1 cellular context compared by ENCODE assay signal in genomic region chr1:24727490-24728214, GRCh38.
TF ChIP-seq lines count a peak whose summit lies in the region.

No MANE protein-coding gene starts in this region.

TF ChIP-seq in GM12878, 131 proteins besides CTCF, POLR2A, EP300 and RAD21 (continued from another document):
- TF ChIP-seq BHLHE40 (IDR thresholded peaks at IDR 0.05; ENCODE audit: borderline replicate concordance in 1 of 2, low read depth in 2 of 2, low read length in 1 of 2): no peak
- 0 out of 2 replicates have a peak, but pooled peaks have one; percentile 31 for TF ChIP-seq NBN (IDR thresholded peaks at IDR 0.05)
- TF ChIP-seq SMARCA5 (IDR thresholded peaks at IDR 0.05): no peak
- TF ChIP-seq NR2C1 (IDR thresholded peaks at IDR 0.05): no peak
- no peak for TF ChIP-seq ELK1 (IDR thresholded peaks at IDR 0.05; ENCODE audit: low read depth, low read length)
- TF ChIP-seq CBX5 (IDR thresholded peaks at IDR 0.05; ENCODE audit: low read depth): no peak
